8 cellular contexts compared by ENCODE assay signal in the genomic region with DNA sequence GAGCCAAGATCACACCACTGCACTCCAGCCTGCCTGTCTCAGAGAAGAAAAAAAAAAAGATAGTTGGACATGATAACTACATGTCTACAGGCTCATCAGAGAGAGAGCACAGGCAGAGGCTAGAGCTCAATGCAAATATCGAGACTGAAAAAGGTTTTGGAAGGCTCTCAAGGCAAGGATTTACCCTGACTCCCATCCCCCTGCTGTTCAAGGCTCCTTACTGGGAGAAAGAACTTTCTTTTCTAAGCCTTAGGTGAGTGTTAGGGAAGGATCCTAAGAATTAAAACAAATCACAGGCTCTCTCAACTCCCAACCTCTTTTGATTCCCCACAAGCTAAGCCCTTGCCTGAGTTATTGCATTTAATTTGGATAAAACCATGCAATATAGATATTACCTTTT.
"Had no signal": no experiment of that assay in that cellular context is flagged by ENCODE, and none has a peak within 500 bp of the region (broad histone marks: within the 10 kb centered on the region; RNA-seq: fewer than 3 reads in every experiment).

No MANE protein-coding gene starts in this region.

- H3K4me1 ChIP-seq: HAP-1 had no signal

- ATAC-seq: HCT116 had no signal

- H3K9me3 ChIP-seq: HAP-1 had no signal

- H3K27ac ChIP-seq: GM23248 had no signal

- H3K4me3 Mint-ChIP-seq: H9, HFFc6 had no signal

- H3K27ac Mint-ChIP-seq: HFFc6 had no signal

- H3K36me3 ChIP-seq: HAP-1 had no signal

- DNase-seq: GM23248, GOT3, H7, H9, HCEC 1CT, HFFc6 had no signal

- H3K4me3 ChIP-seq: GM23248, HAP-1 had no signal

- H3K9ac ChIP-seq: GM23248 had no signal

- H3K9me3 Mint-ChIP-seq: H9 had no signal

- H2AFZ ChIP-seq: GM23248 had no signal
